ENCODE assay signal across 8 cellular contexts in the genomic region with DNA sequence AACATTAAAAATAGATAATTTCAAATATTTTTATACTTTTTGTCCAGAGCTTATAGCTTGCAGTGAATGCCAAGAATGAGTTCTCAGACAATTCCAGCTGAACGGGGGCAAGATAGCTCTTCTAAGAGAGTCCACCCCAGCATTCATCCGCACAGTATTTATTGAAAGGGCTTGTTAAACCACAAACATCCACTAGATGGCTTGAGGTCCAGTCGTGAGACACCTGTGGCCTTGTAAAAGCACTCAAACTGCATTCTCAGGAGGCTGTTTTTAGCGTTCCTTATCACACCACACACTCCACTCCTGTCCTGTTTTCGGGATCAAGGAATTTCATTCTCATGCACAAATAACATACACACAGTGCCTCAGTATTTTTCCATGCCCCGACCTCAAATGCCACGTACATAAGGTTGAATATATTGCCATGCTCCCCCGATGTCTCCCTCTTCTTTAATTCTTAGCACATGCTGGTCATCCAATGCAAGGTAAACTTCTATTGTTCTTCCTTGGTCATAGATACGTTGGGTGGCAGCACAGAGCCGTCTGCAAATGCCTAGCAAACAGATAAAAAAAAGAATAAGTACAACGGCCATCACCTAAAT. TPM values are rescaled to one million over a fixed set of nuclear protein-coding genes. Genes with fewer than 3 reads are reported as not detected.
A peak's percentile ranks its signal among the peaks of the same experiment; 100 is the strongest.
DNase-seq lines count a peak whose midpoint lies in the region; ATAC-seq and TF ChIP-seq lines count a peak whose summit lies in the region.

No MANE protein-coding gene starts in this region.

- no peak overlapping the region for H3K27ac ChIP-seq in osteoblast (ENCODE audit: low read depth, low read length)

- peaks cover 1% of the 10 kb centered on the region for H3K79me2 ChIP-seq in osteoblast (ENCODE audit: insufficient read depth, low read length)

- peaks cover 8% of the 10 kb centered on the region for H3K4me1 ChIP-seq in osteoblast (ENCODE audit: insufficient read depth, low read length)

- no peak overlapping the region for H3K4me3 Mint-ChIP-seq in endothelial cell (ENCODE audit: unreplicated experiment)

- DNase-seq in Caki2 (ENCODE audit: low read depth) (peak; percentile 14), H7 (peak; percentile 13), NCI-H748 (lab: John Stamatoyannopoulos, UW; ENCODE audit: unreplicated experiment) (peak; percentile 87), endothelial cell (ENCODE audit: low spot score) (peak; percentile 33), osteoblast (ENCODE audit: insufficient read length, low spot score, missing footprints) (no peak), activated gamma-delta T cell treated with Interleukin-2 at 50 U/mL for 16 hours (no peak)

- H3K9me3 ChIP-seq in osteoblast (ENCODE audit: low read depth, low read length), result no peaks in the 10 kb centered on the region

- peaks cover 26% of the 10 kb centered on the region for H3K4me1 Mint-ChIP-seq in endothelial cell (ENCODE audit: unreplicated experiment)

- H3K9me3 Mint-ChIP-seq in endothelial cell (ENCODE audit: unreplicated experiment), result no peaks in the 10 kb centered on the region

- no peak for ATAC-seq in GM19397 (IDR thresholded peaks at IDR 0.05; ENCODE audit: unreplicated experiment)
- ATAC-seq in HG03469 (IDR thresholded peaks at IDR 0.05; ENCODE audit: unreplicated experiment), result no peak

- H3K27me3 ChIP-seq in H7 (ENCODE audit: control insufficient read depth, insufficient read depth, low read length), result no peaks in the 10 kb centered on the region
- H3K27me3 ChIP-seq in osteoblast (ENCODE audit: insufficient read depth, low read length), result no peaks in the 10 kb centered on the region

- H3K36me3 ChIP-seq in H7 (replicated peaks; ENCODE audit: control insufficient read depth, insufficient read depth, low read length) (peaks cover 8% of the 10 kb centered on the region), osteoblast (ENCODE audit: insufficient read depth, low read length) (peaks cover 35% of the 10 kb centered on the region)

- H3K36me3 Mint-ChIP-seq in endothelial cell (ENCODE audit: low read depth, unreplicated experiment), result peaks cover 51% of the 10 kb centered on the region

- H2AFZ ChIP-seq in osteoblast (ENCODE audit: low read length), result no peak overlapping the region

- H3K4me3 ChIP-seq in H7 (ENCODE audit: insufficient read depth, low read depth, low read length) (no peak overlapping the region), osteoblast (ENCODE audit: insufficient read depth, low read length) (no peak overlapping the region)

- TF ChIP-seq CTCF in endothelial cell (IDR thresholded peaks at IDR 0.05; ENCODE audit: unreplicated experiment) (peak; percentile 70), osteoblast (IDR thresholded peaks at IDR 0.05; ENCODE audit: extremely low read depth, low read depth, low read length) (peak; percentile 64)

- no peaks in the 10 kb centered on the region for H4K20me1 ChIP-seq in osteoblast (ENCODE audit: insufficient read depth, low read length)

- H3K27me3 Mint-ChIP-seq in endothelial cell (ENCODE audit: unreplicated experiment), result peaks cover 8% of the 10 kb centered on the region

- peak overlapping the region; percentile 30 for H3K27ac Mint-ChIP-seq in endothelial cell (ENCODE audit: unreplicated experiment)

- no peak overlapping the region for H3K4me2 ChIP-seq in osteoblast (ENCODE audit: insufficient read depth, low read length)

- in situ Hi-C loops in Caki2 (cut with HindIII; ENCODE audit: low pct_unique_long_range_greater_than_20kb, low sequenced_read_pairs), result no loop called here

RNA-seq across cellular contexts. Expression of a gene that starts 47.4 kb away (rescaled TPM):
- total RNA-seq in Caki2 (2014; rRNA removed; shearing (Covaris generic); ENCODE audit: low replicate concordance), result 95.4 and 104 TPM in 2 replicates
- total RNA-seq in H7 (2014; rRNA removed; shearing (Covaris generic)), result 69.7 and 71.4 TPM in 2 replicates
- total RNA-seq in endothelial cell (ENCODE audit: unreplicated experiment) (158 TPM), osteoblast (112 and 118 TPM in 2 replicates)

Comparison
In these comparisons a context has a peak if more than half of its experiments do, and no peak if none do; other contexts are left out.
1. DNase-seq: peak in Caki2 (single experiment), H7 (single experiment), NCI-H748 (single experiment) and endothelial cell (single experiment); none in osteoblast (single experiment) and activated gamma-delta T cell treated with Interleukin-2 at 50 U/mL for 16 hours (single experiment).